In the genomic region with DNA sequence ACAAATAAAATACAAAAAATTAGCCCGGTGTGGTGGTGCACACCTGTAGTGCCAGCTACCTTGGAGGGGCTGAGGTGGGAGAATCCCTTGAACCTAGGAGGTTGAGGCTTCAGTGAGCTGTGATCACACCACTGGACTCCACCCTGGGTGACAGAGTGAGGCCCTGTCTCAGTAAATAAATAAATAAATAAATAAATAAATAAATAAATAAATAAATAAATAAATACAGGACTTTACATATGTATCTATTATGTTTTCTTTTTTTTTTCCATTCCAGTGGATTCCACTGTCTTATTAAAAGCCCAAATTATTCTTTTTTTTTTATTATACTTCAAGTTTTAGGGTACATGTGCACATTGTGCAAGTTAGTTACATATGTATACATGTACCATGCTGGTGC, we compare ENCODE assay signal across 26 cellular contexts.
"Had no signal": no experiment of that assay in that cellular context is flagged by ENCODE, and none has a peak within 500 bp of the region (broad histone marks: within the 10 kb centered on the region; RNA-seq: fewer than 3 reads in every experiment).

No MANE protein-coding gene starts in this region.

- H3K27ac ChIP-seq: stomach, suprapubic skin, testis, thoracic aorta, thyroid gland, tibial artery, tibial nerve, transverse colon, upper lobe of left lung, upper lobe of right lung, uterus, vagina had no signal

- H3K4me1 ChIP-seq: stomach, thyroid gland, transverse colon, upper lobe of right lung, uterus, vagina had no signal

- H3K36me3 ChIP-seq: stomach, suprapubic skin, thoracic aorta, thyroid gland, tibial artery, tibial nerve, transverse colon, upper lobe of left lung, upper lobe of right lung, uterus, vagina had no signal

- H3K4me3 ChIP-seq: stomach, suprapubic skin, testis, thoracic aorta, thyroid gland, tibial artery, tibial nerve, transverse colon, upper lobe of left lung, upper lobe of right lung, uterus, vagina had no signal

- DNase-seq: stimulated activated CD4-positive, alpha-beta T cell treated with anti-CD3 and anti-CD28 coated beads, Interleukin-2, amount 100 ng/mL, for 48 hours; stimulated activated CD4-positive, alpha-beta T cell treated with anti-CD3 and anti-CD28 coated beads, Interleukin-4, amount 100 ng/mL, for 1 hour; stimulated activated CD4-positive, alpha-beta T cell treated with anti-CD3 and anti-CD28 coated beads, Interleukin-4, amount 100 ng/mL, for 24 hours; stimulated activated CD4-positive, alpha-beta T cell treated with anti-CD3 and anti-CD28 coated beads, Interleukin-4, amount 100 ng/mL, for 4 hours; stimulated activated CD8-positive, alpha-beta memory T cell treated with anti-CD3 and anti-CD28 coated beads, Interleukin-4, amount 100 ng/mL, for 48 hours; stimulated activated naive B cell treated with anti-CD40 and anti-IgM and Interleukin-4, amounts not matched to agents 10 μg/mL and 1 μg/mL and 100 μg/mL, for 72 hours; stimulated activated naive CD4-positive, alpha-beta T cell; stimulated activated naive CD4-positive, alpha-beta T cell treated with Interleukin-2 at 50 U/mL for 16 hours; stimulated activated naive CD8-positive, alpha-beta T cell treated with anti-CD3 and anti-CD28 coated beads, Interleukin-15, amount 100 ng/mL, for 72 hours; stimulated activated naive CD8-positive, alpha-beta T cell treated with anti-CD3 and anti-CD28 coated beads, Interleukin-15, Interleukin-2, amounts not matched to agents 100 U/mL and 50 U/mL, for 24 hours; stomach; substantia nigra; testis; thyroid gland; tibial artery; transverse colon; upper lobe of left lung; upper lobe of right lung; uterus had no signal

- FAIRE-seq: urothelium cell line had no signal

- H3K9me3 ChIP-seq: stomach, suprapubic skin, testis, thoracic aorta, thyroid gland, tibial artery, tibial nerve, transverse colon, upper lobe of left lung, upper lobe of right lung, uterus, vagina had no signal

- ATAC-seq: stimulated activated effector memory CD8-positive, alpha-beta T cell treated with anti-CD3 and anti-CD28 coated beads, Interleukin-12 subunit alpha, Interleukin-12 subunit beta, amount 100 ng/mL, for 72 hours; stimulated activated memory B cell treated with anti-CD40 and anti-IgM and Interleukin-4, amounts not matched to agents 10 μg/mL and 1 μg/mL and 100 μg/mL, for 72 hours; stimulated activated naive B cell treated with anti-CD40 and anti-IgM and Interleukin-4, amounts not matched to agents 10 μg/mL and 1 μg/mL and 100 μg/mL, for 72 hours; stimulated activated naive CD8-positive, alpha-beta T cell treated with anti-CD3 and anti-CD28 coated beads, Interleukin-15, amount 100 ng/mL, for 72 hours; stimulated activated naive CD8-positive, alpha-beta T cell treated with anti-CD3 and anti-CD28 coated beads, Interleukin-15, Interleukin-2, amounts not matched to agents 100 U/mL and 50 U/mL, for 24 hours; upper lobe of right lung had no signal
